Comparison of ENCODE assay signal across 21 cellular contexts in the genomic region with DNA sequence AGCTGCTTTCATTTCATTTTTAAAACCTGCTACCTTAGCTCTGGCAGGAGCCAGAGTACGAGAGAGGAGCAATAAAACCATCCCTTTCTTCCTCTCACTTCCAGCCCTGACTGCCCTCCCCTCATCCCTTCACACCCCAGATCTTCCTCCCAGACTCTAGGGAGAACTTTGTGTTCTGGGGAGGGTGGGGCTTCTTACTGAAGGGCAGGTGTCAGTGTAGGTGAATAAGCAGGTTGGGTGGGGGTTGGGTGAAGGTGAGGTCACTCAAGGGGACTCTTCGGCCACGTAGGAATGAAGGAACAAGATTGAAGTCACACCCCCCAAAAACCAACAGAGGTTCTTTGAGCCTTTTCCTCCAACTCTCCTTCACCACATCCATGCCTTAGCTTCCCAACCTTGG.
DNase-seq lines count a peak whose midpoint lies in the region; ATAC-seq and TF ChIP-seq lines count a peak whose summit lies in the region.
"Had no signal": no experiment of that assay in that cellular context is flagged by ENCODE, and none has a peak within 500 bp of the region (broad histone marks: within the 10 kb centered on the region; RNA-seq: fewer than 3 reads in every experiment).

No MANE protein-coding gene starts in this region.

- H3K27ac ChIP-seq in Peyer's patch (peak overlapping the region in 3 of 4 donors; percentile 78 to 96 (median 91)), duodenal mucosa (ENCODE audit: low read depth, low read length) (peak overlapping the region; percentile 8), testis (peak overlapping the region; percentile 48 to 57), uterus (no peak overlapping the region)
- H3K27ac ChIP-seq: BLaER1 treated with 17β-estradiol and CSF1 and Interleukin-3, amounts not matched to agents 10 nM and 100 nM; HL-60 had no signal

- CTCF ChIA-PET in activated CD4-positive, alpha-beta T cell treated with anti-CD3 and anti-CD28 coated beads, Interleukin-2, amount 10 ng/mL, durations not matched to agents 7 days and 5 days (lab: Charles Lee) = interaction anchor here (0.7 to 6.5 kb wide), 4 partner anchors 17 to 341 kb away, joined by 3 to 99 read pairs (median 30); no protein-coding TSS in a partner anchor

- no peaks in the 10 kb centered on the region for H3K36me3 Mint-ChIP-seq in activated CD4-positive, alpha-beta T cell treated with anti-CD3 and anti-CD28 coated beads, Interleukin-2, amount 10 ng/mL, durations not matched to agents 7 days and 5 days (ENCODE audit: low read depth)
- H3K36me3 Mint-ChIP-seq in osteocyte (ENCODE audit: unreplicated experiment) = no peaks in the 10 kb centered on the region
- H3K36me3 Mint-ChIP-seq: CD4-positive, CD25-positive, alpha-beta regulatory T cell had no signal

- no peaks in the 10 kb centered on the region for H3K4me1 Mint-ChIP-seq in activated CD4-positive, alpha-beta T cell treated with anti-CD3 and anti-CD28 coated beads, Interleukin-2, amount 10 ng/mL, durations not matched to agents 7 days and 5 days
- H3K4me1 Mint-ChIP-seq in osteocyte (ENCODE audit: unreplicated experiment) = peaks cover 13% of the 10 kb centered on the region
- H3K4me1 Mint-ChIP-seq: B cell had no signal

- H3K36me3 ChIP-seq in Peyer's patch (no peaks in the 10 kb centered on the region), duodenal mucosa (ENCODE audit: control insufficient read depth in 1 of 2, insufficient read depth in 2 of 2, low read length in 2 of 2) (no peaks in the 10 kb centered on the region), mucosa of descending colon (ENCODE audit: low read depth) (no peaks in the 10 kb centered on the region), testis (ENCODE audit: low read depth, missing control alignments) (no peaks in the 10 kb centered on the region), uterus (no peaks in the 10 kb centered on the region)

- no peak overlapping the region for H3K9ac ChIP-seq in duodenal mucosa (ENCODE audit: low read depth in 1 of 2, low read length in 2 of 2)
- H3K9ac ChIP-seq: BLaER1 treated with 17β-estradiol and CSF1 and Interleukin-3, amounts not matched to agents 10 nM and 100 nM had no signal

- H3K4me1 ChIP-seq in Peyer's patch (peaks cover 0 to 47% (median 4%) of the 10 kb centered on the region in 4 donors), duodenal mucosa (ENCODE audit: control insufficient read depth in 1 of 2, insufficient read depth in 2 of 2, low read length in 2 of 2) (peaks cover 46 to 75% of the 10 kb centered on the region in 2 donors), mucosa of descending colon (ENCODE audit: low read depth) (peaks cover 34% of the 10 kb centered on the region), testis (peaks cover 44% of the 10 kb centered on the region), uterus (no peaks in the 10 kb centered on the region)

- intact Hi-C loops in mucosa of descending colon (cut with DNase I, micrococcal nuclease) = loop anchor here (5.0 to 10.0 kb wide), 3 partner anchors 117 to 335 kb away; no protein-coding TSS in a partner anchor
- intact Hi-C loops in testis (cut with DNase I; ENCODE audit: low total_unique reads) = no loop called here
- intact Hi-C loops in uterus (cut with DNase I; ENCODE audit: low total_unique reads) = loop anchor here (10.0 kb wide), 1 partner anchor 117 kb away; no protein-coding TSS in a partner anchor

- no peaks in the 10 kb centered on the region for H3K9me3 Mint-ChIP-seq in activated CD4-positive, alpha-beta T cell treated with anti-CD3 and anti-CD28 coated beads, Interleukin-2, amount 10 ng/mL, durations not matched to agents 7 days and 5 days
- no peaks in the 10 kb centered on the region for H3K9me3 Mint-ChIP-seq in osteocyte (ENCODE audit: unreplicated experiment)
- H3K9me3 Mint-ChIP-seq: CD4-positive, CD25-positive, alpha-beta regulatory T cell; CD8-positive, alpha-beta memory T cell; HFFc6 had no signal

- H3K4me3 ChIP-seq in Peyer's patch = no peak overlapping the region
- no peak overlapping the region for H3K4me3 ChIP-seq in duodenal mucosa (ENCODE audit: low read depth in 1 of 2, low read length in 2 of 2)
- H3K4me3 ChIP-seq in mucosa of descending colon = no peak overlapping the region
- H3K4me3 ChIP-seq in testis = no peak overlapping the region
- H3K4me3 ChIP-seq in uterus = no peak overlapping the region
- H3K4me3 ChIP-seq: BLaER1 treated with 17β-estradiol and CSF1 and Interleukin-3, amounts not matched to agents 10 nM and 100 nM had no signal

- H3K27me3 ChIP-seq in Peyer's patch (no peaks in the 10 kb centered on the region), duodenal mucosa (ENCODE audit: control insufficient read depth in 1 of 2, insufficient read depth in 2 of 2, low read length in 2 of 2) (no peaks in the 10 kb centered on the region), testis (no peaks in the 10 kb centered on the region), uterus (no peaks in the 10 kb centered on the region)
- H3K27me3 ChIP-seq: BLaER1 treated with 17β-estradiol and CSF1 and Interleukin-3, amounts not matched to agents 10 nM and 100 nM had no signal

- peak in 1 of 6 experiments; percentile 8 for TF ChIP-seq CTCF in Peyer's patch (IDR thresholded peaks at IDR 0.05)
- TF ChIP-seq CTCF in mucosa of descending colon (IDR thresholded peaks at IDR 0.05) = no peak
- TF ChIP-seq CTCF in testis (IDR thresholded peaks at IDR 0.05) = no peak
- TF ChIP-seq CTCF in uterus (IDR thresholded peaks at IDR 0.05) = no peak
- TF ChIP-seq CTCF in osteocyte (IDR thresholded peaks at IDR 0.05) = no peak

- H3K9me3 ChIP-seq in Peyer's patch = no peaks in the 10 kb centered on the region
- no peaks in the 10 kb centered on the region for H3K9me3 ChIP-seq in duodenal mucosa (ENCODE audit: control insufficient read depth in 1 of 2, low read length in 2 of 2)
- no peaks in the 10 kb centered on the region for H3K9me3 ChIP-seq in mucosa of descending colon
- H3K9me3 ChIP-seq in testis = no peaks in the 10 kb centered on the region
- H3K9me3 ChIP-seq in uterus = no peaks in the 10 kb centered on the region
- H3K9me3 ChIP-seq: BLaER1 treated with 17β-estradiol and CSF1 and Interleukin-3, amounts not matched to agents 10 nM and 100 nM had no signal

- ATAC-seq in mucosa of descending colon = peak; percentile 60
- ATAC-seq in GM21723 (IDR thresholded peaks at IDR 0.05; ENCODE audit: unreplicated experiment) = no peak
- ATAC-seq: HCT116 had no signal

- WGBS in testis, 2 donors = 78 to 85% methylated on average over 3 of the region's 3 CpGs

- H3K4me3 Mint-ChIP-seq in activated CD4-positive, alpha-beta T cell treated with anti-CD3 and anti-CD28 coated beads, Interleukin-2, amount 10 ng/mL, durations not matched to agents 7 days and 5 days = no peak overlapping the region
- no peak overlapping the region for H3K4me3 Mint-ChIP-seq in osteocyte (ENCODE audit: unreplicated experiment)
- H3K4me3 Mint-ChIP-seq: B cell; CD4-positive, CD25-positive, alpha-beta regulatory T cell; CD8-positive, alpha-beta memory T cell; HFFc6 had no signal

- DNase-seq in Peyer's patch (peak in 2 of 3 donors; percentile 73 to 90), mucosa of descending colon (peak in 2 of 3 donors; percentile 56 to 72), testis (no peak), uterus (no peak), osteocyte (ENCODE audit: extremely low spot score, unreplicated experiment) (no peak)
- DNase-seq in activated CD4-positive, alpha-beta T cell treated with anti-CD3 and anti-CD28 coated beads, Interleukin-2, amount 10 ng/mL, durations not matched to agents 7 days and 5 days = no peak
- DNase-seq: CD4-positive, CD25-positive, alpha-beta regulatory T cell; CD8-positive, alpha-beta memory T cell; COR-L47; DMS 273 treated with DMSO at 0.1 percent for 48 hours; DMS53; DND-41; GOT3; H7; HFFc6 had no signal

- POLR2A ChIA-PET in activated CD4-positive, alpha-beta T cell treated with anti-CD3 and anti-CD28 coated beads, Interleukin-2, amount 10 ng/mL, durations not matched to agents 7 days and 5 days (lab: Charles Lee) = no interaction called here

- TF ChIP-seq POLR2A in Peyer's patch (IDR thresholded peaks at IDR 0.05) = peak in 1 of 2 donors; percentile 49
- no peak for TF ChIP-seq POLR2A in testis (IDR thresholded peaks at IDR 0.05)
- TF ChIP-seq POLR2A in uterus (IDR thresholded peaks at IDR 0.05) = no peak

- no peak overlapping the region for H3K27ac Mint-ChIP-seq in activated CD4-positive, alpha-beta T cell treated with anti-CD3 and anti-CD28 coated beads, Interleukin-2, amount 10 ng/mL, durations not matched to agents 7 days and 5 days
- no peak overlapping the region for H3K27ac Mint-ChIP-seq in osteocyte (ENCODE audit: unreplicated experiment)
- H3K27ac Mint-ChIP-seq: B cell, HFFc6 had no signal

- peaks cover 2% of the 10 kb centered on the region for H3K27me3 Mint-ChIP-seq in activated CD4-positive, alpha-beta T cell treated with anti-CD3 and anti-CD28 coated beads, Interleukin-2, amount 10 ng/mL, durations not matched to agents 7 days and 5 days
- H3K27me3 Mint-ChIP-seq in osteocyte (ENCODE audit: unreplicated experiment) = peaks cover 4% of the 10 kb centered on the region
- H3K27me3 Mint-ChIP-seq: B cell; CD4-positive, CD25-positive, alpha-beta regulatory T cell had no signal

Comparison
In these comparisons a context has a peak if more than half of its experiments do, and no peak if none do; other contexts are left out.
1. DNase-seq: peak in Peyer's patch (2 of 3) and mucosa of descending colon (2 of 3); none in testis (single experiment), uterus (0 of 2), activated CD4-positive, alpha-beta T cell treated with anti-CD3 and anti-CD28 coated beads, Interleukin-2, amount 10 ng/mL, durations not matched to agents 7 days and 5 days (single experiment) and osteocyte (single experiment).
2. H3K27ac ChIP-seq: peak in Peyer's patch (3 of 4), duodenal mucosa (single experiment) and testis (2 of 2); none in uterus (0 of 2).